In genomic region chr15:63870043-63870394, GRCh38 we compare ENCODE assay signal across 12 cellular contexts. TPM values are rescaled to one million over a fixed set of nuclear protein-coding genes. Genes with fewer than 3 reads are reported as not detected.
DNase-seq lines count a peak whose midpoint lies in the region; TF ChIP-seq lines count a peak whose summit lies in the region.
"Had no signal": no experiment of that assay in that cellular context is flagged by ENCODE, and none has a peak within 500 bp of the region (broad histone marks: within the 10 kb centered on the region; RNA-seq: fewer than 3 reads in every experiment).

No MANE protein-coding gene starts in this region.

- H3K27me3 ChIP-seq in GM23248 (replicated peaks; ENCODE audit: insufficient read depth) (no peaks in the 10 kb centered on the region; the same call in 1 of the 2 replicates), mesenchymal stem cell (ENCODE audit: control insufficient read depth in 1 of 2, insufficient read depth in 1 of 2, low read length in 2 of 2) (peaks cover 0 to 6% of the 10 kb centered on the region in 2 experiments), sigmoid colon (no peaks in the 10 kb centered on the region)

- DNase-seq in Caki2 (ENCODE audit: low read depth) (peak; percentile 22), GM23248 (peak; percentile 23), SIG-M5 treated with dmso at 0.1 percent for 504 hours (lab: John Stamatoyannopoulos, UW; ENCODE audit: unreplicated experiment) (peak; percentile 63), mesenchymal stem cell (peak; percentile 18), ACHN (no peak), sigmoid colon (no peak), DMS 273 treated with DMSO at 0.1 percent for 48 hours (lab: John Stamatoyannopoulos, UW) (no peak)
- DNase-seq: cerebellar nuclear complex, midbrain, NCI-H2029 treated with DMSO at 0.1 percent for 48 hours had no signal

- no peak overlapping the region for H2AFZ ChIP-seq in GM23248
- no peak overlapping the region for H2AFZ ChIP-seq in mesenchymal stem cell (ENCODE audit: low read depth, low read length)
- H2AFZ ChIP-seq: PC-9 had no signal

- no peak overlapping the region for H2BK5ac ChIP-seq in mesenchymal stem cell (ENCODE audit: low read depth, low read length, poor library complexity, severe bottlenecking)

- intact Hi-C loops in sigmoid colon (cut with DNase I) = no loop called here

- no peak overlapping the region for H2BK12ac ChIP-seq in mesenchymal stem cell (ENCODE audit: low read length in 2 of 2)

- H2BK15ac ChIP-seq in mesenchymal stem cell (ENCODE audit: low read depth, poor library complexity, severe bottlenecking) = no peak overlapping the region

- H3K79me1 ChIP-seq in mesenchymal stem cell (replicated peaks; ENCODE audit: low read length, poor library complexity, severe bottlenecking) = no peaks in the 10 kb centered on the region

- no peak overlapping the region for H4K8ac ChIP-seq in mesenchymal stem cell (ENCODE audit: low read length)

- H3K9ac ChIP-seq in GM23248 (no peak overlapping the region), mesenchymal stem cell (ENCODE audit: low read length) (no peak overlapping the region)

- H3K18ac ChIP-seq in mesenchymal stem cell (ENCODE audit: low read depth in 1 of 2, low read length in 2 of 2) = no peak overlapping the region

- no peaks in the 10 kb centered on the region for H3K9me2 ChIP-seq in GM23248 (ENCODE audit: insufficient read depth)

- no peak for TF ChIP-seq EP300 in sigmoid colon (IDR thresholded peaks at IDR 0.05)

- no peak for TF ChIP-seq CTCF in sigmoid colon (IDR thresholded peaks at IDR 0.05)

- H3K4ac ChIP-seq in mesenchymal stem cell (ENCODE audit: low read depth in 1 of 2, low read length in 2 of 2) = no peak overlapping the region

- H3K4me2 ChIP-seq in GM23248 (ENCODE audit: unreplicated experiment) (no peak overlapping the region), mesenchymal stem cell (ENCODE audit: low read length, poor library complexity, severe bottlenecking) (no peak overlapping the region)
- H3K4me2 ChIP-seq: PC-9 had no signal

- no peak overlapping the region for H2AK5ac ChIP-seq in mesenchymal stem cell (ENCODE audit: low read length, severe bottlenecking)

- no peak overlapping the region for H2BK120ac ChIP-seq in mesenchymal stem cell (ENCODE audit: low read depth, low read length)

- no peaks in the 10 kb centered on the region for H3K79me2 ChIP-seq in GM23248 (ENCODE audit: insufficient read depth)

- H3K4me1 ChIP-seq in GM23248 (ENCODE audit: insufficient read depth) = no peaks in the 10 kb centered on the region
- peaks cover 2% of the 10 kb centered on the region for H3K4me1 ChIP-seq in mesenchymal stem cell (ENCODE audit: control insufficient read depth, insufficient read depth, low read depth, low read length)
- no peaks in the 10 kb centered on the region for H3K4me1 ChIP-seq in sigmoid colon

- H3K36me3 ChIP-seq in GM23248 (ENCODE audit: low read depth) = no peaks in the 10 kb centered on the region
- H3K36me3 ChIP-seq in mesenchymal stem cell (ENCODE audit: control insufficient read depth in 1 of 2, insufficient read depth in 2 of 2, low read depth in 1 of 2, low read length in 2 of 2) = no peaks in the 10 kb centered on the region
- no peaks in the 10 kb centered on the region for H3K36me3 ChIP-seq in sigmoid colon

- in situ Hi-C loops in Caki2 (cut with HindIII; ENCODE audit: low pct_unique_long_range_greater_than_20kb, low sequenced_read_pairs) (no loop called here), GM23248 (cut with MboI) (no loop called here), ACHN (cut with HindIII; ENCODE audit: low pct_ligation_motif_present, low pct_unique_long_range_greater_than_20kb, low sequenced_read_pairs) (no loop called here)

- no peak for TF ChIP-seq POLR2A in sigmoid colon (IDR thresholded peaks at IDR 0.05)

- no peak overlapping the region for H3K4me3 ChIP-seq in GM23248
- H3K4me3 ChIP-seq in mesenchymal stem cell (ENCODE audit: insufficient read depth in 1 of 2, low read depth in 1 of 2, low read length in 2 of 2) = no peak overlapping the region
- H3K4me3 ChIP-seq in sigmoid colon = no peak overlapping the region
- H3K4me3 ChIP-seq: PC-9 had no signal

- WGBS in GM23248 (ENCODE audit: low coverage in 1 of 2, low lambda C conversion rate in 2 of 2, missing lambda C conversion rate in 2 of 2), 2 experiments = 20 to 24% methylated on average over 2 of the region's 2 CpGs
- no CpG with 5 or more reads among the region's 2 CpGs for WGBS in mesenchymal stem cell
- WGBS in sigmoid colon, 2 donors = 9 to 22% methylated on average over 2 of the region's 2 CpGs

- no peaks in the 10 kb centered on the region for H3K9me3 ChIP-seq in GM23248 (ENCODE audit: low read depth)
- no peaks in the 10 kb centered on the region for H3K9me3 ChIP-seq in mesenchymal stem cell (ENCODE audit: control insufficient read depth, low read length)
- H3K9me3 ChIP-seq in sigmoid colon = no peaks in the 10 kb centered on the region
- H3K9me3 ChIP-seq: Caco-2 had no signal

- H3F3A ChIP-seq in GM23248 (ENCODE audit: insufficient read depth) = no peaks in the 10 kb centered on the region

- H3K23ac ChIP-seq in mesenchymal stem cell (ENCODE audit: low read length in 2 of 2) = no peak overlapping the region

- H3K14ac ChIP-seq in mesenchymal stem cell (ENCODE audit: low read length in 2 of 2) = no peak overlapping the region

- H4K91ac ChIP-seq in mesenchymal stem cell (ENCODE audit: low read length) = no peak overlapping the region

- H3K27ac ChIP-seq in GM23248 = no peak overlapping the region
- no peak overlapping the region for H3K27ac ChIP-seq in mesenchymal stem cell (ENCODE audit: low read length, poor library complexity, severe bottlenecking)
- H3K27ac ChIP-seq in sigmoid colon = no peak overlapping the region
- H3K27ac ChIP-seq: PC-9 had no signal

- no peaks in the 10 kb centered on the region for H4K20me1 ChIP-seq in GM23248 (ENCODE audit: insufficient read depth)

RNA-seq across cellular contexts. Expression of gene HERC1, which starts 36.3 kb away (rescaled TPM):
- 6.7 and 20.5 TPM in 2 replicates for total RNA-seq in Caki2 (2014; rRNA removed; shearing (Covaris generic); ENCODE audit: low replicate concordance)
- total RNA-seq in GM23248 (2014; rRNA removed; shearing (Covaris generic)) = 49.4 and 64.0 TPM in 2 replicates
- 12.5 and 14.5 TPM in 2 replicates for polyA plus RNA-seq in GM23248 (2016; fragmentation: Nextera tagmentation; extraction: Ambion mirVana)
- 10.2 TPM for polyA plus RNA-seq in mesenchymal stem cell (2013, experiment 1 of 2)
- polyA plus RNA-seq in mesenchymal stem cell (2013, experiment 2 of 2) = 9.1 TPM
- total RNA-seq in sigmoid colon = 100 to 1,000 TPM; 107 to 142 (median 118) TPM
- polyA plus RNA-seq in sigmoid colon = 10 to 100 TPM; 12.5 to 38.2 (median 19.2) TPM

Comparison
In these comparisons a context has a peak if more than half of its experiments do, and no peak if none do; other contexts are left out.
1. DNase-seq: peak in Caki2 (single experiment), GM23248 (single experiment), SIG-M5 treated with dmso at 0.1 percent for 504 hours (single experiment) and mesenchymal stem cell (single experiment); none in ACHN (single experiment), sigmoid colon (single experiment) and DMS 273 treated with DMSO at 0.1 percent for 48 hours (single experiment).